ENCODE assay signal across 8 cellular contexts in genomic region chr19:588093-588742, GRCh38. TPM values are rescaled to one million over a fixed set of nuclear protein-coding genes. Genes with fewer than 3 reads are reported as not detected.
A peak's percentile ranks its signal among the peaks of the same experiment; 100 is the strongest.
DNase-seq lines count a peak whose midpoint lies in the region; ATAC-seq and TF ChIP-seq lines count a peak whose summit lies in the region.

No MANE protein-coding gene starts in this region.

- POLR2A ChIA-PET in CD4-positive, alpha-beta memory T cell (lab: Charles Lee; ENCODE audit: partially characterized antibody), result no interaction called here

- H3K27ac ChIP-seq in CD4-positive, alpha-beta memory T cell (ENCODE audit: low read depth, low read length), result no peak overlapping the region

- no peaks in the 10 kb centered on the region for H3K9me3 ChIP-seq in CD4-positive, alpha-beta memory T cell (ENCODE audit: control insufficient read depth in 1 of 2, low read length in 2 of 2)

- peaks cover 6% of the 10 kb centered on the region for H3K27me3 ChIP-seq in CD4-positive, alpha-beta memory T cell (ENCODE audit: insufficient read depth, low read length)

- no peak overlapping the region for H3K4me3 ChIP-seq in CD4-positive, alpha-beta memory T cell (ENCODE audit: low read length in 2 of 2)
- no peak overlapping the region for H3K4me3 ChIP-seq in epithelial cell of esophagus (ENCODE audit: low read length)

- peaks cover 0 to 1% (median 0%) of the 10 kb centered on the region in 8 donors for H3K9me3 Mint-ChIP-seq in CD4-positive, alpha-beta memory T cell
- H3K9me3 Mint-ChIP-seq in natural killer cell, result no peaks in the 10 kb centered on the region

- peaks cover 3 to 14% (median 6%) of the 10 kb centered on the region in 4 donors for H3K4me1 Mint-ChIP-seq in CD4-positive, alpha-beta memory T cell
- H3K4me1 Mint-ChIP-seq in natural killer cell, result peaks cover 5 to 12% of the 10 kb centered on the region in 2 donors

- intact Hi-C loops in CD4-positive, alpha-beta memory T cell (cut with micrococcal nuclease), result loop anchor here (1.0 to 2.0 kb wide), 3 partner anchors 15 to 146 kb away; partner anchors contain the start of gene BSG
- intact Hi-C loops in natural killer cell (cut with micrococcal nuclease), result no loop called here

- peak overlapping the region in 1 of 7 donors; percentile 59 for H3K27ac Mint-ChIP-seq in CD4-positive, alpha-beta memory T cell
- H3K27ac Mint-ChIP-seq in natural killer cell, result no peak overlapping the region

- H3K4me1 ChIP-seq in CD4-positive, alpha-beta memory T cell (ENCODE audit: insufficient read depth, low read length), result peaks cover 19% of the 10 kb centered on the region

- H3K36me3 Mint-ChIP-seq in CD4-positive, alpha-beta memory T cell, result peaks cover 0 to 2% of the 10 kb centered on the region in 2 donors
- H3K36me3 Mint-ChIP-seq in natural killer cell, result no peaks in the 10 kb centered on the region

- DNase-seq in CD4-positive, alpha-beta memory T cell, result peak; percentile 57 to 81 (median 62)
- DNase-seq in HuH-7.5 (ENCODE audit: low spot score) (peak; percentile 97), NOMO-1 (lab: John Stamatoyannopoulos, UW; ENCODE audit: unreplicated experiment in 2 of 2) (peak; percentile 44 to 55), epithelial cell of esophagus (ENCODE audit: low read depth) (peak; percentile 82), natural killer cell (no peak)
- peak; percentile 68 for DNase-seq in activated T-cell treated with anti-CD3 and anti-CD28 coated beads, Interleukin-2, amount 50 U/mL, for 1 hour

- ATAC-seq in natural killer cell (peak; percentile 37 to 56 (median 49)), GM18858 (IDR thresholded peaks at IDR 0.05; ENCODE audit: unreplicated experiment) (no peak), GM18909 (IDR thresholded peaks at IDR 0.05; ENCODE audit: poor library complexity, unreplicated experiment) (no peak)

- H3K27me3 Mint-ChIP-seq in CD4-positive, alpha-beta memory T cell, result peaks cover 6 to 7% of the 10 kb centered on the region in 2 donors
- peaks cover 0 to 4% of the 10 kb centered on the region in 2 donors for H3K27me3 Mint-ChIP-seq in natural killer cell (ENCODE audit: low read depth in 2 of 2)

- peak overlapping the region in 4 of 8 donors; percentile 42 to 65 (median 52) for H3K4me3 Mint-ChIP-seq in CD4-positive, alpha-beta memory T cell
- peak overlapping the region; percentile 37 for H3K4me3 Mint-ChIP-seq in natural killer cell

- CTCF ChIA-PET in CD4-positive, alpha-beta memory T cell (lab: Charles Lee; ENCODE audit: partially characterized antibody), result interaction anchor here (0.6 to 1.0 kb wide), 2 partner anchors 40 to 87 kb away, joined by 4 read pairs; no protein-coding TSS in a partner anchor

- no peaks in the 10 kb centered on the region for H3K36me3 ChIP-seq in CD4-positive, alpha-beta memory T cell (ENCODE audit: insufficient read depth, low read length)

- TF ChIP-seq CTCF in epithelial cell of esophagus (IDR thresholded peaks at IDR 0.05; ENCODE audit: insufficient read depth, low read depth, low read length, missing control alignments) (peak; percentile 68), natural killer cell (IDR thresholded peaks at IDR 0.05) (no peak)

RNA-seq across cellular contexts. Expression of gene HCN2, which starts 1.5 kb away (rescaled TPM):
- 1 to 10 TPM; 2.5 to 2.9 TPM for total RNA-seq in CD4-positive, alpha-beta memory T cell
- polyA plus RNA-seq in CD4-positive, alpha-beta memory T cell, result not detected
- total RNA-seq in natural killer cell, result 1 to 10 TPM in 2 of 3 donors, under 1 TPM in 1; 0.96 to 1.6 (median 1.1) TPM

RNA-seq across cellular contexts. Expression of gene BSG, which starts 15.8 kb away (rescaled TPM):
- total RNA-seq in CD4-positive, alpha-beta memory T cell, result 100 to 1,000 TPM; 150 to 151 TPM
- polyA plus RNA-seq in CD4-positive, alpha-beta memory T cell, result 100 to 1,000 TPM; 332 to 346 TPM
- total RNA-seq in natural killer cell, result 100 to 1,000 TPM; 229 to 248 (median 236) TPM

RNA-seq across cellular contexts. Expression of gene GZMM, which starts 44.4 kb away (rescaled TPM):
- 10 to 100 TPM; 25.5 to 28.7 TPM for total RNA-seq in CD4-positive, alpha-beta memory T cell
- polyA plus RNA-seq in CD4-positive, alpha-beta memory T cell, result 100 to 1,000 TPM in 1 of 2 donors, 10 to 100 TPM in 1; 82.1 to 122 TPM
- total RNA-seq in natural killer cell, result 100 to 1,000 TPM; 186 to 286 (median 253) TPM

RNA-seq across cellular contexts. Expression of gene POLRMT, which starts 45.1 kb away (rescaled TPM):
- total RNA-seq in CD4-positive, alpha-beta memory T cell, result 100 to 1,000 TPM in 1 of 2 experiments, 10 to 100 TPM in 1; 98.9 to 103 TPM
- polyA plus RNA-seq in CD4-positive, alpha-beta memory T cell, result 10 to 100 TPM; 31.6 to 58.4 TPM
- 10 to 100 TPM; 57.2 to 58.5 (median 57.6) TPM for total RNA-seq in natural killer cell

RNA-seq across cellular contexts. Expression of gene FGF22, which starts 51.5 kb away (rescaled TPM):
- total RNA-seq in CD4-positive, alpha-beta memory T cell, result 1 to 10 TPM; 1.8 to 1.9 TPM
- not detected for polyA plus RNA-seq in CD4-positive, alpha-beta memory T cell
- under 1 TPM; 0.31 to 0.58 (median 0.41) TPM for total RNA-seq in natural killer cell

Comparison
In these comparisons a context has a peak if more than half of its experiments do, and no peak if none do; other contexts are left out.
1. ATAC-seq: peak in natural killer cell (3 of 3); none in GM18858 (single experiment) and GM18909 (single experiment).
2. RNA of gene GZMM, which starts 44.4 kb away (total RNA-seq): 186 to 286 TPM in natural killer cell; 25.5 to 28.7 TPM in CD4-positive, alpha-beta memory T cell; every median in the first group is over 4 times any median in the second.